16 cellular contexts compared by ENCODE assay signal in genomic region chr10:127973810-127974311, GRCh38.
DNase-seq lines count a peak whose midpoint lies in the region; ATAC-seq, FAIRE-seq and TF ChIP-seq lines count a peak whose summit lies in the region.
"Had no signal": no experiment of that assay in that cellular context is flagged by ENCODE, and none has a peak within 500 bp of the region (broad histone marks: within the 10 kb centered on the region; RNA-seq: fewer than 3 reads in every experiment).

No MANE protein-coding gene starts in this region.

- H3K36me3 Mint-ChIP-seq in glutamatergic neuron (ENCODE audit: unreplicated experiment) = no peaks in the 10 kb centered on the region
- H3K36me3 Mint-ChIP-seq in naive B cell = no peaks in the 10 kb centered on the region
- H3K36me3 Mint-ChIP-seq in stimulated activated memory B cell treated with anti-CD40 and anti-IgM and Interleukin-4, amounts not matched to agents 10 μg/mL and 1 μg/mL and 100 μg/mL, for 72 hours = no peaks in the 10 kb centered on the region

- TF ChIP-seq POLR2A in thyroid gland (IDR thresholded peaks at IDR 0.05) = no peak

- H3K4me3 ChIP-seq in thyroid gland (replicated peaks in 1 of 3) = no peak overlapping the region
- H3K4me3 ChIP-seq: gastrocnemius medialis, lung, ovary had no signal

- H3K36me3 ChIP-seq in thyroid gland = no peaks in the 10 kb centered on the region
- H3K36me3 ChIP-seq: gastrocnemius medialis, ovary had no signal

- peak; percentile 33 for TF ChIP-seq CTCF in D721Med (IDR thresholded peaks at IDR 0.05; ENCODE audit: insufficient read depth, missing control alignments)
- no peak for TF ChIP-seq CTCF in glutamatergic neuron (IDR thresholded peaks at IDR 0.05; ENCODE audit: partially characterized antibody, unreplicated experiment)
- TF ChIP-seq CTCF in thyroid gland (IDR thresholded peaks at IDR 0.05) = no peak

- peak overlapping the region; percentile 38 for H3K27ac Mint-ChIP-seq in glutamatergic neuron (ENCODE audit: unreplicated experiment)
- H3K27ac Mint-ChIP-seq in naive B cell = peak overlapping the region in 1 of 6 donors; percentile 85
- H3K27ac Mint-ChIP-seq in stimulated activated memory B cell treated with anti-CD40 and anti-IgM and Interleukin-4, amounts not matched to agents 10 μg/mL and 1 μg/mL and 100 μg/mL, for 72 hours = no peak overlapping the region

- H3K27ac ChIP-seq in thyroid gland = no peak overlapping the region
- H3K27ac ChIP-seq: gastrocnemius medialis, ovary had no signal

- peak; percentile 32 to 58 for ATAC-seq in naive B cell (ENCODE audit: low read depth in 2 of 2)
- ATAC-seq in stimulated activated memory B cell treated with anti-CD40 and anti-IgM and Interleukin-4, amounts not matched to agents 10 μg/mL and 1 μg/mL and 100 μg/mL, for 72 hours = no peak
- ATAC-seq: gastrocnemius medialis had no signal

- DNase-seq in D721Med (ENCODE audit: insufficient read length, low spot score) (no peak), NOMO-1 treated with DMSO at 0.1 percent for 48 hours (lab: John Stamatoyannopoulos, UW; ENCODE audit: unreplicated experiment) (peak; percentile 13), glutamatergic neuron (no peak), naive B cell (no peak), thyroid gland (no peak), putamen (ENCODE audit: low spot score) (no peak), NCI-H1417 (lab: John Stamatoyannopoulos, UW) (no peak)
- DNase-seq: AML-193, EL, gastrocnemius medialis, NCI-H1436, NCI-H774, ovary, SW 1271 had no signal

- no peaks in the 10 kb centered on the region for H3K9me3 Mint-ChIP-seq in glutamatergic neuron (ENCODE audit: unreplicated experiment)
- no peaks in the 10 kb centered on the region for H3K9me3 Mint-ChIP-seq in naive B cell
- H3K9me3 Mint-ChIP-seq in stimulated activated memory B cell treated with anti-CD40 and anti-IgM and Interleukin-4, amounts not matched to agents 10 μg/mL and 1 μg/mL and 100 μg/mL, for 72 hours = no peaks in the 10 kb centered on the region

- H3K27me3 ChIP-seq in thyroid gland = no peaks in the 10 kb centered on the region
- H3K27me3 ChIP-seq: ovary had no signal

- 60 to 63% methylated on average over 8 of the region's 8 CpGs for WGBS in thyroid gland, 2 donors

- H3K4me3 Mint-ChIP-seq in glutamatergic neuron (ENCODE audit: unreplicated experiment) (no peak overlapping the region), naive B cell (no peak overlapping the region)
- H3K4me3 Mint-ChIP-seq in stimulated activated memory B cell treated with anti-CD40 and anti-IgM and Interleukin-4, amounts not matched to agents 10 μg/mL and 1 μg/mL and 100 μg/mL, for 72 hours = no peak overlapping the region

- H3K4me1 Mint-ChIP-seq in glutamatergic neuron (ENCODE audit: low read depth, unreplicated experiment) = peaks cover 3% of the 10 kb centered on the region
- peaks cover 5 to 11% (median 6%) of the 10 kb centered on the region in 3 donors for H3K4me1 Mint-ChIP-seq in naive B cell
- H3K4me1 Mint-ChIP-seq in stimulated activated memory B cell treated with anti-CD40 and anti-IgM and Interleukin-4, amounts not matched to agents 10 μg/mL and 1 μg/mL and 100 μg/mL, for 72 hours = no peaks in the 10 kb centered on the region

- intact Hi-C loops in thyroid gland (cut with DNase I) = no loop called here

- no peaks in the 10 kb centered on the region for H3K9me3 ChIP-seq in thyroid gland
- H3K9me3 ChIP-seq: gastrocnemius medialis, ovary had no signal

- peaks cover 0 to 22% of the 10 kb centered on the region in 2 donors for H3K4me1 ChIP-seq in thyroid gland

- no peak for FAIRE-seq in D721Med (lab: Jason Lieb, UNC)

- peaks cover 2% of the 10 kb centered on the region for H3K27me3 Mint-ChIP-seq in glutamatergic neuron (ENCODE audit: unreplicated experiment)
- peaks cover 5 to 42% (median 24%) of the 10 kb centered on the region in 3 donors for H3K27me3 Mint-ChIP-seq in naive B cell
- peaks cover 45% of the 10 kb centered on the region for H3K27me3 Mint-ChIP-seq in stimulated activated memory B cell treated with anti-CD40 and anti-IgM and Interleukin-4, amounts not matched to agents 10 μg/mL and 1 μg/mL and 100 μg/mL, for 72 hours
